ENCODE assay signal across 6 cellular contexts in the genomic region with DNA sequence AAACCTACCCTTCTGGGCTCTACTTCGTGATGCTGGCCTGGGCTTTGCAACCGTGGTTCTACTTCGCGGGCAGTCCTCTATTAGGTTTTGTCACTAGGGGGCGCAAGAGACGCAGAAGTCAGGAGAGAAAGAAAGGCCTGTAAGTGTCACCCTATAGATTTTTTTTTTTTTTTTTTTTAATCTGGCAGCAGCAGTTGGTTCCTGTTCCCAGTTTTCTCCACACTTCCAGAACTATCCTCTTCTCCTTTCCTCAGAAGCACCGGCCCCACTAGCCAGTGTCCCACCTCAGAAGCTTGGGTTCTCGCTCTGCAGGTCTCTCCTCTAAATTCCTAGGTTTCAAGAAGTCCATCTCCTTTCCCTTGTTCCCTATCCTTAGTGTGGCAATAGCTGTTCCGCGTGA. TPM values are rescaled to one million over a fixed set of nuclear protein-coding genes. Genes with fewer than 3 reads are reported as not detected.
DNase-seq lines count a peak whose midpoint lies in the region; ATAC-seq and TF ChIP-seq lines count a peak whose summit lies in the region.

No MANE protein-coding gene starts in this region.

- no peaks in the 10 kb centered on the region for H3K36me3 ChIP-seq in iPS DF 6.9 (ENCODE audit: control insufficient read depth, insufficient read depth, low read length)

- WGBS in iPS DF 6.9 (ENCODE audit: insufficient coverage, insufficient read length), result no CpG with 5 or more reads among the region's 10 CpGs

- H3K4me3 ChIP-seq in NB4 (ENCODE audit: low read depth, low read length), result no peak overlapping the region
- no peak overlapping the region for H3K4me3 ChIP-seq in iPS DF 6.9 (ENCODE audit: low read length)

- no peaks in the 10 kb centered on the region for H3K4me1 ChIP-seq in iPS DF 6.9 (ENCODE audit: control insufficient read depth, insufficient read depth, low read length)

- ATAC-seq in GM21576 (IDR thresholded peaks at IDR 0.05; ENCODE audit: unreplicated experiment), result no peak

- no peak overlapping the region for H3K27ac Mint-ChIP-seq in activated CD4-positive, alpha-beta memory T cell treated with anti-CD3 and anti-CD28 coated beads for 36 hours
- H3K27ac Mint-ChIP-seq in type B pancreatic cell, result no peak overlapping the region

- CTCF ChIA-PET in activated CD4-positive, alpha-beta memory T cell treated with anti-CD3 and anti-CD28 coated beads for 36 hours (lab: Charles Lee), result interaction anchor here (0.7 to 2.1 kb wide), 16 partner anchors 9 to 572 kb away, joined by 3 to 10 read pairs (median 4); a partner anchor contains a TSS

- H3K27me3 Mint-ChIP-seq in activated CD4-positive, alpha-beta memory T cell treated with anti-CD3 and anti-CD28 coated beads for 36 hours, result peaks cover 9% of the 10 kb centered on the region
- no peaks in the 10 kb centered on the region for H3K27me3 Mint-ChIP-seq in type B pancreatic cell

- DNase-seq in EL (peak; percentile 60), NB4 (ENCODE audit: low read depth) (peak; percentile 70), iPS DF 6.9 (ENCODE audit: low read depth, low spot score) (peak; percentile 9), type B pancreatic cell (ENCODE audit: extremely low spot score, unreplicated experiment) (no peak)
- DNase-seq in activated CD4-positive, alpha-beta memory T cell treated with anti-CD3 and anti-CD28 coated beads for 36 hours, result peak; percentile 69

- H3K4me1 Mint-ChIP-seq in activated CD4-positive, alpha-beta memory T cell treated with anti-CD3 and anti-CD28 coated beads for 36 hours (ENCODE audit: low read depth), result peaks cover 3% of the 10 kb centered on the region
- H3K4me1 Mint-ChIP-seq in type B pancreatic cell (ENCODE audit: unreplicated experiment), result no peaks in the 10 kb centered on the region

- POLR2A ChIA-PET in activated CD4-positive, alpha-beta memory T cell treated with anti-CD3 and anti-CD28 coated beads for 36 hours (lab: Charles Lee), result interaction anchor here (0.5 kb wide), 1 partner anchor 11 kb away, joined by 3 read pairs; no protein-coding TSS in a partner anchor

- TF ChIP-seq POLR2A in NB4 (IDR thresholded peaks at IDR 0.05; ENCODE audit: extremely low read depth, insufficient read length), result no peak

- TF ChIP-seq CTCF in NB4 (IDR thresholded peaks at IDR 0.05; ENCODE audit: low read depth, low read length), result peak; percentile 67
- peak; percentile 60 for TF ChIP-seq CTCF in type B pancreatic cell (conservative IDR thresholded peaks at IDR 0.05)

- no peaks in the 10 kb centered on the region for H3K9me3 Mint-ChIP-seq in activated CD4-positive, alpha-beta memory T cell treated with anti-CD3 and anti-CD28 coated beads for 36 hours
- H3K9me3 Mint-ChIP-seq in type B pancreatic cell, result no peaks in the 10 kb centered on the region

- H3K27ac ChIP-seq in iPS DF 6.9 (ENCODE audit: low read length), result no peak overlapping the region

- intact Hi-C loops in activated CD4-positive, alpha-beta memory T cell treated with anti-CD3 and anti-CD28 coated beads for 36 hours (cut with micrococcal nuclease), result loop anchor here (2.0 kb wide), 1 partner anchor 569 kb away; no protein-coding TSS in a partner anchor

- peaks cover 3% of the 10 kb centered on the region for H3K9me3 ChIP-seq in iPS DF 6.9 (ENCODE audit: control insufficient read depth, insufficient read depth, low read length)

- no peaks in the 10 kb centered on the region for H3K36me3 Mint-ChIP-seq in activated CD4-positive, alpha-beta memory T cell treated with anti-CD3 and anti-CD28 coated beads for 36 hours
- no peaks in the 10 kb centered on the region for H3K36me3 Mint-ChIP-seq in type B pancreatic cell

- no peak overlapping the region for H3K4me3 Mint-ChIP-seq in activated CD4-positive, alpha-beta memory T cell treated with anti-CD3 and anti-CD28 coated beads for 36 hours
- no peak overlapping the region for H3K4me3 Mint-ChIP-seq in type B pancreatic cell

- H3K27me3 ChIP-seq in iPS DF 6.9 (ENCODE audit: control insufficient read depth, insufficient read depth, low read length), result no peaks in the 10 kb centered on the region

RNA-seq across cellular contexts. Expression of a gene that starts 9.1 kb away (rescaled TPM):
- not detected for total RNA-seq in activated CD4-positive, alpha-beta memory T cell treated with anti-CD3 and anti-CD28 coated beads for 36 hours
- total RNA-seq in type B pancreatic cell (ENCODE audit: low replicate concordance), result not detected in 2 replicates

RNA-seq across cellular contexts. Expression of a gene that starts 21.0 kb away (rescaled TPM):
- not detected for total RNA-seq in activated CD4-positive, alpha-beta memory T cell treated with anti-CD3 and anti-CD28 coated beads for 36 hours
- not detected in 2 replicates for total RNA-seq in type B pancreatic cell (ENCODE audit: low replicate concordance)

RNA-seq across cellular contexts. Expression of a gene that starts 31.2 kb away (rescaled TPM):
- not detected for total RNA-seq in activated CD4-positive, alpha-beta memory T cell treated with anti-CD3 and anti-CD28 coated beads for 36 hours
- total RNA-seq in type B pancreatic cell (ENCODE audit: low replicate concordance), result not detected in 2 replicates

RNA-seq across cellular contexts. Expression of a gene that starts 31.8 kb away (rescaled TPM):
- total RNA-seq in activated CD4-positive, alpha-beta memory T cell treated with anti-CD3 and anti-CD28 coated beads for 36 hours, result not detected
- not detected in 2 replicates for total RNA-seq in type B pancreatic cell (ENCODE audit: low replicate concordance)

RNA-seq across cellular contexts. Expression of a gene that starts 40.5 kb away (rescaled TPM):
- total RNA-seq in activated CD4-positive, alpha-beta memory T cell treated with anti-CD3 and anti-CD28 coated beads for 36 hours, result not detected
- not detected in 2 replicates for total RNA-seq in type B pancreatic cell (ENCODE audit: low replicate concordance)
